ENCODE assay signal across 9 cellular contexts in the genomic region with DNA sequence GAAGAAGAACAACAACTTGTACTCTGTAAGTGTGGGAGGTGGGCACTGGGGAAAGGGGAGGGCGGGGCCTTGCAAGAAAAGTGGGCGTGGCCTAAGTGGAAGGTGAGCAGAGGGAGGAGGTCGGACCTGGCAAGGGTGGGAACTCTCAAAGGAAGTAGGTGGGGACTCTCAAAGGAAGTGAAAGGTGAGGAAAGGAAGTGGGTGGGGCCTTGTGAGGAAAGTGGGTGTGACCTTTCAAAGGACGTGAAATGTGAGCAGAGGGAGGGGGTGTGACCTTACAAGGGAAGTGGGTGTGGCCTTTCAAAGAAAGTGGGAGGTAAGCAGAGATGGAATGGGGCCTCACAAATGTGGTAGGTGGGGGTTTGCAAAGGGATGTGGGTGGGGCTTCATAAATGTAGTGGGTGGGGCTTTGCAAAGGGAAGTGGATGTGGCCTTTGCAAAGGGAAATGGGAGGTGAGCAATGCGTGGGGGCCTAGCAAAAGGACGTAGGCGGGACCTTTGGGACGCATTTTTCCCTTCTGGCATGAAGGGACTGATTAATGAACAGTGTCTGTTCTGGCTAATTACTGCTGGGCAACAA. TPM values are rescaled to one million over a fixed set of nuclear protein-coding genes. Genes with fewer than 3 reads are reported as not detected.
DNase-seq lines count a peak whose midpoint lies in the region; ATAC-seq and TF ChIP-seq lines count a peak whose summit lies in the region.
"Had no signal": no experiment of that assay in that cellular context is flagged by ENCODE, and none has a peak within 500 bp of the region (broad histone marks: within the 10 kb centered on the region; RNA-seq: fewer than 3 reads in every experiment).

No MANE protein-coding gene starts in this region.

- H3K36me3 ChIP-seq in GM23248 (ENCODE audit: low read depth) (no peaks in the 10 kb centered on the region), body of pancreas (replicated peaks in 1 of 2; ENCODE audit: insufficient read depth in 1 of 2, low read depth in 2 of 2) (no peaks in the 10 kb centered on the region)
- H3K36me3 ChIP-seq: adrenal gland had no signal

- H3K27ac ChIP-seq in GM23248 (no peak overlapping the region), body of pancreas (no peak overlapping the region)

- H3K9me3 ChIP-seq in GM23248 (ENCODE audit: low read depth) (no peaks in the 10 kb centered on the region), body of pancreas (no peaks in the 10 kb centered on the region)
- H3K9me3 ChIP-seq: adrenal gland had no signal

- DNase-seq in AG08396 (ENCODE audit: low spot score) (peak; percentile 12), GM23248 (peak; percentile 14), SW480 (ENCODE audit: low spot score) (peak; percentile 88), body of pancreas (peak in 1 of 4 donors; percentile 13), sciatic nerve (ENCODE audit: low spot score) (no peak), midbrain (lab: John Stamatoyannopoulos, UW) (no peak), cortex of kidney (lab: John Stamatoyannopoulos, UW) (no peak)

- TF ChIP-seq POLR2A in body of pancreas (IDR thresholded peaks at IDR 0.05): no peak

- ATAC-seq in body of pancreas (peak; percentile 24), sciatic nerve (peak; percentile 13), HG03520 (IDR thresholded peaks at IDR 0.05; ENCODE audit: unreplicated experiment) (no peak)

- H2AFZ ChIP-seq in GM23248: no peak overlapping the region

- H3K9ac ChIP-seq in GM23248: no peak overlapping the region

- no peaks in the 10 kb centered on the region for H4K20me1 ChIP-seq in GM23248 (ENCODE audit: insufficient read depth)

- H3K4me1 ChIP-seq in GM23248 (ENCODE audit: insufficient read depth) (no peaks in the 10 kb centered on the region), body of pancreas (no peaks in the 10 kb centered on the region)
- H3K4me1 ChIP-seq: adrenal gland had no signal

- no peaks in the 10 kb centered on the region for H3K79me2 ChIP-seq in GM23248 (ENCODE audit: insufficient read depth)

- no peak for TF ChIP-seq CTCF in body of pancreas (IDR thresholded peaks at IDR 0.05)

- intact Hi-C loops in body of pancreas (cut with DNase I): no loop called here
- intact Hi-C loops in sciatic nerve (cut with DNase I): no loop called here

- no peak overlapping the region for H3K4me3 ChIP-seq in GM23248
- H3K4me3 ChIP-seq in body of pancreas: no peak overlapping the region
- H3K4me3 ChIP-seq: adrenal gland had no signal

- in situ Hi-C loops in GM23248 (cut with MboI): no loop called here

- no peaks in the 10 kb centered on the region for H3K9me2 ChIP-seq in GM23248 (ENCODE audit: insufficient read depth)

- no peaks in the 10 kb centered on the region for H3K27me3 ChIP-seq in GM23248 (replicated peaks; ENCODE audit: insufficient read depth)
- no peaks in the 10 kb centered on the region for H3K27me3 ChIP-seq in body of pancreas
- H3K27me3 ChIP-seq: adrenal gland had no signal

- WGBS in GM23248 (ENCODE audit: low coverage in 1 of 2, low lambda C conversion rate in 2 of 2, missing lambda C conversion rate in 2 of 2), 2 experiments: 50 to 52% methylated on average over 8 of the region's 8 CpGs
- WGBS in body of pancreas, 2 donors: 40 to 54% methylated on average over 8 of the region's 8 CpGs

- no peak overlapping the region for H3K4me2 ChIP-seq in GM23248 (ENCODE audit: unreplicated experiment)

- no peaks in the 10 kb centered on the region for H3F3A ChIP-seq in GM23248 (ENCODE audit: insufficient read depth)

RNA-seq across cellular contexts. Expression of a gene that starts 25.9 kb away (rescaled TPM):
- not detected in 2 replicates for total RNA-seq in GM23248 (2014; rRNA removed; shearing (Covaris generic))
- not detected in 2 replicates for polyA plus RNA-seq in GM23248 (2016; fragmentation: Nextera tagmentation; extraction: Ambion mirVana)
- total RNA-seq in body of pancreas (not detected), sciatic nerve (not detected)
- total RNA-seq: adrenal gland had no signal
- polyA plus RNA-seq: adrenal gland had no signal

RNA-seq across cellular contexts. Expression of a gene that starts 51.1 kb away (rescaled TPM):
- 10.2 and 13.1 TPM in 2 replicates for total RNA-seq in GM23248 (2014; rRNA removed; shearing (Covaris generic))
- polyA plus RNA-seq in GM23248 (2016; fragmentation: Nextera tagmentation; extraction: Ambion mirVana): 11.3 and 11.7 TPM in 2 replicates
- 10 to 100 TPM; 14.0 to 14.8 TPM for total RNA-seq in body of pancreas
- total RNA-seq in sciatic nerve: 12.7 TPM

Comparison
In these comparisons a context has a peak if more than half of its experiments do, and no peak if none do; other contexts are left out.
1. DNase-seq: peak in AG08396 (single experiment), GM23248 (single experiment) and SW480 (single experiment); none in sciatic nerve (single experiment), midbrain (single experiment) and cortex of kidney (single experiment).